22 cellular contexts compared by ENCODE assay signal in genomic region chr7:139589474-139589873, GRCh38.
DNase-seq lines count a peak whose midpoint lies in the region; ATAC-seq and TF ChIP-seq lines count a peak whose summit lies in the region.
"Had no signal": no experiment of that assay in that cellular context is flagged by ENCODE, and none has a peak within 500 bp of the region (broad histone marks: within the 10 kb centered on the region; RNA-seq: fewer than 3 reads in every experiment).

No MANE protein-coding gene starts in this region.

- H3K4me1 Mint-ChIP-seq in activated naive CD4-positive, alpha-beta T cell treated with anti-CD3 and anti-CD28 coated beads, Interleukin-2, amount 50 U/mL, for 24 hours: no peaks in the 10 kb centered on the region
- H3K4me1 Mint-ChIP-seq in activated naive CD4-positive, alpha-beta T cell treated with anti-CD3 and anti-CD28 coated beads, Interleukin-2, amount 10 ng/mL, durations not matched to agents 7 days and 5 days: no peaks in the 10 kb centered on the region
- H3K4me1 Mint-ChIP-seq: activated naive CD8-positive, alpha-beta T cell treated with anti-CD3 and anti-CD28 coated beads for 36 hours; B cell had no signal

- no peak overlapping the region for H3K4me3 Mint-ChIP-seq in activated naive CD4-positive, alpha-beta T cell treated with anti-CD3 and anti-CD28 coated beads, Interleukin-2, amount 50 U/mL, for 24 hours
- H3K4me3 Mint-ChIP-seq in activated naive CD4-positive, alpha-beta T cell treated with anti-CD3 and anti-CD28 coated beads, Interleukin-2, amount 10 ng/mL, durations not matched to agents 7 days and 5 days: no peak overlapping the region
- H3K4me3 Mint-ChIP-seq: activated naive CD8-positive, alpha-beta T cell treated with anti-CD3 and anti-CD28 coated beads for 36 hours; B cell; type B pancreatic cell had no signal

- ATAC-seq in HG03520 (IDR thresholded peaks at IDR 0.05; ENCODE audit: unreplicated experiment): no peak
- ATAC-seq: left colon had no signal

- H3K27me3 ChIP-seq in testis (no peaks in the 10 kb centered on the region), spleen (replicated peaks in 1 of 7) (no peaks in the 10 kb centered on the region)
- H3K27me3 ChIP-seq: dorsolateral prefrontal cortex, heart right ventricle had no signal

- H3K27me3 Mint-ChIP-seq in activated naive CD4-positive, alpha-beta T cell treated with anti-CD3 and anti-CD28 coated beads, Interleukin-2, amount 50 U/mL, for 24 hours: no peaks in the 10 kb centered on the region
- no peaks in the 10 kb centered on the region for H3K27me3 Mint-ChIP-seq in activated naive CD4-positive, alpha-beta T cell treated with anti-CD3 and anti-CD28 coated beads, Interleukin-2, amount 10 ng/mL, durations not matched to agents 7 days and 5 days
- H3K27me3 Mint-ChIP-seq: activated naive CD8-positive, alpha-beta T cell treated with anti-CD3 and anti-CD28 coated beads for 36 hours; B cell; progenitor cell of endocrine pancreas; type B pancreatic cell had no signal

- H3K36me3 ChIP-seq in testis (ENCODE audit: low read depth, missing control alignments) (no peaks in the 10 kb centered on the region), spleen (peaks cover 2 to 100% (median 74%) of the 10 kb centered on the region in 6 donors)

- H3K27ac ChIP-seq in caudate nucleus (ENCODE audit: low read depth, low read length) (no peak overlapping the region), testis (no peak overlapping the region), spleen (no peak overlapping the region)

- intact Hi-C loops in testis (cut with DNase I; ENCODE audit: low total_unique reads) (no loop called here), spleen (cut with DNase I; ENCODE audit: low total_unique reads) (no loop called here)

- CTCF ChIA-PET in activated naive CD4-positive, alpha-beta T cell treated with anti-CD3 and anti-CD28 coated beads, Interleukin-2, amount 10 ng/mL, durations not matched to agents 7 days and 5 days (lab: Charles Lee): interaction anchor here (1.0 to 1.3 kb wide), 2 partner anchors 9 to 12 kb away, joined by 3 to 11 read pairs; no protein-coding TSS in a partner anchor

- H3K4me3 ChIP-seq in testis (no peak overlapping the region), spleen (no peak overlapping the region)
- H3K4me3 ChIP-seq: dorsolateral prefrontal cortex, heart right ventricle had no signal

- TF ChIP-seq CTCF in testis (IDR thresholded peaks at IDR 0.05) (no peak), spleen (IDR thresholded peaks at IDR 0.05 in 8 of 11, conservative IDR thresholded peaks at IDR 0.05 in 3 of 11) (no peak)

- 83 to 97% methylated on average over 1 of the region's 1 CpG for WGBS in testis, 2 donors
- 86 to 98% (median 95%) methylated on average over 1 of the region's 1 CpG for WGBS in spleen, 5 donors

- DNase-seq in activated naive CD4-positive, alpha-beta T cell treated with anti-CD3 and anti-CD28 coated beads, Interleukin-2, amount 10 ng/mL, durations not matched to agents 7 days and 5 days: no peak
- peak in 40 of 61 donors; percentile 13 to 89 (median 43) for DNase-seq in caudate nucleus (lab: John Stamatoyannopoulos, UW)
- DNase-seq in middle frontal gyrus (ENCODE audit: extremely low spot score, low spot score): peak; percentile 54
- DNase-seq in testis: peak; percentile 8
- no peak for DNase-seq in ecto neural progenitor cell (ENCODE audit: low spot score)
- no peak for DNase-seq in spleen
- DNase-seq: activated CD4-positive, alpha-beta T cell treated with anti-CD3 and anti-CD28 coated beads for 48 hours; activated naive CD8-positive, alpha-beta T cell treated with anti-CD3 and anti-CD28 coated beads for 36 hours; DMS53; foreskin fibroblast; heart right ventricle; left colon; NCI-H1092; NCI-H2029; SK-N-SH; stimulated activated CD4-positive, alpha-beta T cell treated with anti-CD3 and anti-CD28 coated beads, Interleukin-1b, Interleukin-23, amount 100 ng/mL, for 48 hours had no signal

- H3K4me1 ChIP-seq in testis (no peaks in the 10 kb centered on the region), spleen (peaks cover 0 to 9% (median 0%) of the 10 kb centered on the region in 6 donors)

- peaks cover 18% of the 10 kb centered on the region for H3K36me3 Mint-ChIP-seq in activated naive CD4-positive, alpha-beta T cell treated with anti-CD3 and anti-CD28 coated beads, Interleukin-2, amount 50 U/mL, for 24 hours
- H3K36me3 Mint-ChIP-seq in activated naive CD4-positive, alpha-beta T cell treated with anti-CD3 and anti-CD28 coated beads, Interleukin-2, amount 10 ng/mL, durations not matched to agents 7 days and 5 days: peaks cover 6% of the 10 kb centered on the region

- no peaks in the 10 kb centered on the region for H3K9me3 Mint-ChIP-seq in activated naive CD4-positive, alpha-beta T cell treated with anti-CD3 and anti-CD28 coated beads, Interleukin-2, amount 50 U/mL, for 24 hours
- H3K9me3 Mint-ChIP-seq in activated naive CD4-positive, alpha-beta T cell treated with anti-CD3 and anti-CD28 coated beads, Interleukin-2, amount 10 ng/mL, durations not matched to agents 7 days and 5 days: no peaks in the 10 kb centered on the region
- H3K9me3 Mint-ChIP-seq: activated naive CD8-positive, alpha-beta T cell treated with anti-CD3 and anti-CD28 coated beads for 36 hours; type B pancreatic cell had no signal

- TF ChIP-seq POLR2A in testis (IDR thresholded peaks at IDR 0.05) (no peak), spleen (IDR thresholded peaks at IDR 0.05) (no peak)

- H3K9me3 ChIP-seq in testis (no peaks in the 10 kb centered on the region), spleen (no peaks in the 10 kb centered on the region)
- H3K9me3 ChIP-seq: heart right ventricle, SK-N-SH had no signal

- H3K27ac Mint-ChIP-seq in activated naive CD4-positive, alpha-beta T cell treated with anti-CD3 and anti-CD28 coated beads, Interleukin-2, amount 50 U/mL, for 24 hours: peak overlapping the region; percentile 23
- H3K27ac Mint-ChIP-seq in activated naive CD4-positive, alpha-beta T cell treated with anti-CD3 and anti-CD28 coated beads, Interleukin-2, amount 10 ng/mL, durations not matched to agents 7 days and 5 days: no peak overlapping the region
- H3K27ac Mint-ChIP-seq: activated naive CD8-positive, alpha-beta T cell treated with anti-CD3 and anti-CD28 coated beads for 36 hours; B cell; progenitor cell of endocrine pancreas; type B pancreatic cell had no signal

Comparison
In these comparisons a context has a peak if more than half of its experiments do, and no peak if none do; other contexts are left out.
1. DNase-seq: peak in caudate nucleus (40 of 61), middle frontal gyrus (single experiment) and testis (single experiment); none in activated naive CD4-positive, alpha-beta T cell treated with anti-CD3 and anti-CD28 coated beads, Interleukin-2, amount 10 ng/mL, durations not matched to agents 7 days and 5 days (single experiment), ecto neural progenitor cell (single experiment) and spleen (single experiment).